8 cellular contexts compared by ENCODE assay signal in genomic region chr2:68943581-68944568, GRCh38. TPM values are rescaled to one million over a fixed set of nuclear protein-coding genes. Genes with fewer than 3 reads are reported as not detected.
DNase-seq lines count a peak whose midpoint lies in the region; ATAC-seq, FAIRE-seq and TF ChIP-seq lines count a peak whose summit lies in the region.

No MANE protein-coding gene starts in this region.

- peak; percentile 45 for DNase-seq in H4 (ENCODE audit: low spot score)
- DNase-seq in NCI-H2107 treated with DMSO at 0.1 percent for 48 hours (lab: John Stamatoyannopoulos, UW; ENCODE audit: unreplicated experiment), result peak; percentile 82
- DNase-seq in brain pericyte (ENCODE audit: low read depth, low spot score), result peak; percentile 40
- peak; percentile 39 for DNase-seq in smooth muscle cell of the brain vasculature (ENCODE audit: low read depth, low spot score)

- H3K36me3 ChIP-seq in iPS-18a (ENCODE audit: control insufficient read depth, low read depth, low read length), result no peaks in the 10 kb centered on the region

- H3K9ac ChIP-seq in iPS-18a (ENCODE audit: low read length), result peak overlapping the region; percentile 22

- TF ChIP-seq CTCF in C4-2B (conservative IDR thresholded peaks at IDR 0.05), result peak; percentile 81

- no peaks in the 10 kb centered on the region for H3K9me3 ChIP-seq in iPS-18a (ENCODE audit: control insufficient read depth, low read depth, low read length)

- H3K27ac ChIP-seq in C4-2B (peak overlapping the region; percentile 50), iPS-18a (ENCODE audit: low read length) (no peak overlapping the region)

- peaks cover 5% of the 10 kb centered on the region for H3K4me1 ChIP-seq in iPS-18a (ENCODE audit: control insufficient read depth, low read depth, low read length)

- no peak for ATAC-seq in GM19351 (IDR thresholded peaks at IDR 0.05; ENCODE audit: unreplicated experiment)

- H3K4me3 ChIP-seq in iPS-18a (ENCODE audit: low read length), result peak overlapping the region; percentile 42

- no peaks in the 10 kb centered on the region for H3K27me3 ChIP-seq in iPS-18a (ENCODE audit: control insufficient read depth, insufficient read depth, low read length)

- peak; percentile 56 for FAIRE-seq in TTC549 (lab: Jason Lieb, UNC)

RNA-seq across cellular contexts. Expression of gene GKN2, which starts 8.8 kb away (rescaled TPM):
- not detected in 2 replicates for total RNA-seq in H4 (2014; rRNA removed; shearing (Covaris generic))

RNA-seq across cellular contexts. Expression of gene GKN1, which starts 30.6 kb away (rescaled TPM):
- not detected in 2 replicates for total RNA-seq in H4 (2014; rRNA removed; shearing (Covaris generic))
